In genomic region chr9:37503736-37504135, GRCh38 we compare ENCODE assay signal across 13 cellular contexts. TPM values are rescaled to one million over a fixed set of nuclear protein-coding genes. Genes with fewer than 3 reads are reported as not detected.
A peak's percentile ranks its signal among the peaks of the same experiment; 100 is the strongest.
DNase-seq lines count a peak whose midpoint lies in the region; ATAC-seq and TF ChIP-seq lines count a peak whose summit lies in the region.
"Had no signal": no experiment of that assay in that cellular context is flagged by ENCODE, and none has a peak within 500 bp of the region (broad histone marks: within the 10 kb centered on the region; RNA-seq: fewer than 3 reads in every experiment).

No MANE protein-coding gene starts in this region.

- TF ChIP-seq POLR2A in adrenal gland (IDR thresholded peaks at IDR 0.05) (no peak), gastroesophageal sphincter (IDR thresholded peaks at IDR 0.05) (no peak)

- H3K36me3 ChIP-seq in adrenal gland (replicated peaks in 1 of 2): peaks cover 0 to 26% of the 10 kb centered on the region in 2 donors
- peaks cover 62% of the 10 kb centered on the region for H3K36me3 ChIP-seq in lower lobe of right lung
- H3K36me3 ChIP-seq in gastroesophageal sphincter: peaks cover 0 to 95% of the 10 kb centered on the region in 2 donors
- H3K36me3 ChIP-seq: ovary had no signal

- no peak for TF ChIP-seq EP300 in gastroesophageal sphincter (IDR thresholded peaks at IDR 0.05)

- no peak for TF ChIP-seq CTCF in adrenal gland (IDR thresholded peaks at IDR 0.05)
- TF ChIP-seq CTCF in lower lobe of right lung (IDR thresholded peaks at IDR 0.05): no peak
- TF ChIP-seq CTCF in gastroesophageal sphincter (IDR thresholded peaks at IDR 0.05): no peak

- H3K4me3 ChIP-seq in adrenal gland (no peak overlapping the region), lower lobe of right lung (no peak overlapping the region), gastroesophageal sphincter (no peak overlapping the region)
- H3K4me3 ChIP-seq: HAP-1, ovary had no signal

- no peaks in the 10 kb centered on the region for H3K27me3 ChIP-seq in adrenal gland
- H3K27me3 ChIP-seq in lower lobe of right lung (ENCODE audit: low read depth): no peaks in the 10 kb centered on the region
- no peaks in the 10 kb centered on the region for H3K27me3 ChIP-seq in gastroesophageal sphincter
- H3K27me3 ChIP-seq: ovary had no signal

- WGBS in adrenal gland, 4 donors: 63 to 81% (median 73%) methylated on average over 3 of the region's 3 CpGs
- WGBS in gastroesophageal sphincter (ENCODE audit: low coverage in 1 of 2), 2 donors: 67 to 69% methylated on average over 1 to 3 of the region's 3 CpGs

- no peaks in the 10 kb centered on the region for H3K9me3 ChIP-seq in adrenal gland (replicated peaks in 1 of 3)
- H3K9me3 ChIP-seq in lower lobe of right lung: no peaks in the 10 kb centered on the region
- no peaks in the 10 kb centered on the region for H3K9me3 ChIP-seq in gastroesophageal sphincter
- H3K9me3 ChIP-seq: HAP-1, ovary had no signal

- H3K4me1 ChIP-seq in adrenal gland (replicated peaks in 1 of 2): peaks cover 4 to 7% of the 10 kb centered on the region in 2 donors
- H3K4me1 ChIP-seq in lower lobe of right lung: no peaks in the 10 kb centered on the region
- H3K4me1 ChIP-seq in gastroesophageal sphincter: no peaks in the 10 kb centered on the region
- H3K4me1 ChIP-seq: HAP-1 had no signal

- ATAC-seq in lower lobe of right lung (peak; percentile 74 to 81), gastroesophageal sphincter (no peak)

- intact Hi-C loops in adrenal gland (cut with DNase I) (no loop called here), lower lobe of right lung (cut with DNase I) (no loop called here)

- DNase-seq in Daoy (ENCODE audit: low read depth) (peak; percentile 37), MV-4-11 (lab: John Stamatoyannopoulos, UW) (peak; percentile 57), adrenal gland (peak in 6 of 7 donors; percentile 51 to 83 (median 70)), lower lobe of right lung (peak; percentile 68), NCI-H2081 treated with DMSO at 0.1 percent for 48 hours (lab: John Stamatoyannopoulos, UW) (no peak), islet precursor cell (no peak), NCI-H2227 treated with DMSO at 0.1 percent for 48 hours (lab: John Stamatoyannopoulos, UW) (no peak)
- DNase-seq: DMS153, NCI-H1436 treated with DMSO at 0.1 percent for 48 hours, OCI-M1, ovary had no signal

- H3K27ac ChIP-seq in adrenal gland (peak overlapping the region in 2 of 5 donors; percentile 59 to 68), lower lobe of right lung (no peak overlapping the region), gastroesophageal sphincter (no peak overlapping the region)
- H3K27ac ChIP-seq: ovary had no signal

RNA-seq across cellular contexts. Expression of gene POLR1E, which starts 18.0 kb away (rescaled TPM):
- total RNA-seq in Daoy (2014; rRNA removed; shearing (Covaris generic)): 91.7 and 107 TPM in 2 replicates
- total RNA-seq in adrenal gland (100 to 1,000 TPM in 1 of 8 donors, 10 to 100 TPM in 7; 17.1 to 113 (median 20.9) TPM), lower lobe of right lung (17.3 TPM), gastroesophageal sphincter (10 to 100 TPM; 22.3 to 44.0 (median 25.4) TPM)
- polyA plus RNA-seq in adrenal gland: 10 to 100 TPM; 12.6 to 47.4 (median 13.0) TPM

RNA-seq across cellular contexts. Expression of gene ZBTB5, which starts 38.5 kb away (rescaled TPM):
- 9.8 and 12.7 TPM in 2 replicates for total RNA-seq in Daoy (2014; rRNA removed; shearing (Covaris generic))
- total RNA-seq in adrenal gland (10 to 100 TPM in 6 of 8 donors, 1 to 10 TPM in 2; 6.2 to 13.3 (median 10.6) TPM), lower lobe of right lung (9.2 TPM), gastroesophageal sphincter (10 to 100 TPM; 12.3 to 15.8 (median 13.5) TPM)
- 10 to 100 TPM in 1 of 3 donors, 1 to 10 TPM in 2; 2.3 to 11.9 (median 2.7) TPM for polyA plus RNA-seq in adrenal gland

Comparison
In these comparisons a context has a peak if more than half of its experiments do, and no peak if none do; other contexts are left out.
1. DNase-seq: peak in Daoy (single experiment), MV-4-11 (single experiment), adrenal gland (6 of 7) and lower lobe of right lung (single experiment); none in NCI-H2081 treated with DMSO at 0.1 percent for 48 hours (single experiment), islet precursor cell (single experiment) and NCI-H2227 treated with DMSO at 0.1 percent for 48 hours (single experiment).